In the genomic region with DNA sequence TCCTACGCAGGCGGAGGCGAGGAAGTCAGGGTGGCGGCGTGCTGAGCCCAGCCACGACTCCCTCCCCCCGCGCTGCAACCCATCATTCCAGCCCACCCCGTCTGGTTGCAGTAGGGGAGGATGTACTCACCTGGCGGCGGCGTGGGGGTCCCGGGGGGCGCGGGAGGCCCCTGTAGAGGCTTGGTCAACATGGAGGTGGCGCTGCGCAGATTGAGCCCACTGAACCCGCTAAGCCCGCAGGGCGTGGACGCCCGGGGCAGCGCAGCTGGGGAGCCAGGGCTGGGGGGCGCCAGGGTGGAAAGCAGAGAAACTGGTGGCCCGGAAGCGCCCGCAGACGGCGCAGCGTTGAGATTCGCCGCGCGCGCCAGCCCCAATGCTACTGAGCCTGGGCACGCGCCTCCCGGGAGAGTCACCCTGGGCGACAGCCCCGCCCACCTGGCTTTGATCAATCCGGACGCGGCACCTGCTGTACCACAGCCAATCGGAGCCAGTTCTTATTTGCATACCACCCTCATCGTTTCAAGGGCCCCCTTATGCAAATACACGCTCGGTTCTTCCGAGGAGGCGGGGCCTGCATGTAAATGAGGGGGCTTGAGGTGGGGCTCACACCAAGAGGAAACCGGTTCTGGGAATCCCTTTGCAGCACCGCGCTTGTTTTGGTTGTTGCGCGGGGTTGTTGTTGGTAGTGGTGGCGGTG, we compare ENCODE assay signal across 8 cellular contexts. TPM values are rescaled to one million over a fixed set of nuclear protein-coding genes. Genes with fewer than 3 reads are reported as not detected.
DNase-seq lines count a peak whose midpoint lies in the region; ATAC-seq and TF ChIP-seq lines count a peak whose summit lies in the region.

A gene (minus strand): TSS at position 381 of the 697 bp plus-strand sequence. CDS start 190 bp downstream, at position 191.

- H3K36me3 ChIP-seq in BLaER1 treated with 17β-estradiol and CSF1 and Interleukin-3, amounts not matched to agents 10 nM and 100 nM, result peaks cover 18 to 47% (median 35%) of the 10 kb centered on the region in 11 experiments
- H3K36me3 ChIP-seq in colonic mucosa, result no peaks in the 10 kb centered on the region
- H3K36me3 ChIP-seq in left lung, result peaks cover 0 to 30% of the 10 kb centered on the region in 2 donors

- H3K27ac ChIP-seq in BLaER1 treated with 17β-estradiol and CSF1 and Interleukin-3, amounts not matched to agents 10 nM and 100 nM, result peak within 1 kb of the TSS; percentile 70 to 89 (median 83)
- H3K27ac ChIP-seq in colonic mucosa, result peak within 1 kb of the TSS; percentile 76
- H3K27ac ChIP-seq in left lung, result peak within 1 kb of the TSS; percentile 60 to 88

- H3K9me3 ChIP-seq in BLaER1 treated with 17β-estradiol and CSF1 and Interleukin-3, amounts not matched to agents 10 nM and 100 nM (replicated peaks in 1 of 11), result peaks cover 0 to 7% (median 0%) of the 10 kb centered on the region in 11 experiments; a peak in 3 of 22 replicates
- H3K9me3 ChIP-seq in colonic mucosa, result no peaks in the 10 kb centered on the region
- no peaks in the 10 kb centered on the region for H3K9me3 ChIP-seq in left lung

- H3K27me3 Mint-ChIP-seq in activated CD4-positive, alpha-beta T cell treated with anti-CD3 and anti-CD28 coated beads, Interleukin-2, amount 10 ng/mL, durations not matched to agents 24 days and 14 days, result no peaks in the 10 kb centered on the region

- peaks cover 64% of the 10 kb centered on the region for H3K36me3 Mint-ChIP-seq in activated CD4-positive, alpha-beta T cell treated with anti-CD3 and anti-CD28 coated beads, Interleukin-2, amount 10 ng/mL, durations not matched to agents 24 days and 14 days (ENCODE audit: low read depth)

- TF ChIP-seq CTCF in colonic mucosa (IDR thresholded peaks at IDR 0.05) (no peak), left lung (IDR thresholded peaks at IDR 0.05) (no peak)

- peaks cover 24 to 56% (median 34%) of the 10 kb centered on the region in 10 experiments for H3K4me1 ChIP-seq in BLaER1 treated with 17β-estradiol and CSF1 and Interleukin-3, amounts not matched to agents 10 nM and 100 nM
- no peaks in the 10 kb centered on the region for H3K4me1 ChIP-seq in colonic mucosa
- peaks cover 3 to 22% of the 10 kb centered on the region in 2 donors for H3K4me1 ChIP-seq in left lung

- H3K4me2 ChIP-seq in BLaER1 treated with 17β-estradiol and CSF1 and Interleukin-3, amounts not matched to agents 10 nM and 100 nM, result peak within 1 kb of the TSS; percentile 66 to 90 (median 81)

- peaks cover 28 to 62% (median 49%) of the 10 kb centered on the region in 11 experiments; a peak in 21 of 22 replicates for H3K27me3 ChIP-seq in BLaER1 treated with 17β-estradiol and CSF1 and Interleukin-3, amounts not matched to agents 10 nM and 100 nM
- H3K27me3 ChIP-seq in colonic mucosa (no peaks in the 10 kb centered on the region), left lung (no peaks in the 10 kb centered on the region)

- intact Hi-C loops in activated CD4-positive, alpha-beta T cell treated with anti-CD3 and anti-CD28 coated beads, Interleukin-2, amount 10 ng/mL, durations not matched to agents 24 days and 14 days (cut with micrococcal nuclease), result loop anchor here (1.0 to 5.0 kb wide), 6 partner anchors 19 to 1701 kb away; a partner anchor contains a TSS
- intact Hi-C loops in colonic mucosa (cut with DNase I), result no loop called here
- intact Hi-C loops in left lung (cut with DNase I), result no loop called here

- no peaks in the 10 kb centered on the region for H3K9me3 Mint-ChIP-seq in activated CD4-positive, alpha-beta T cell treated with anti-CD3 and anti-CD28 coated beads, Interleukin-2, amount 10 ng/mL, durations not matched to agents 24 days and 14 days

- peak within 1 kb of the TSS; percentile 96 for H3K4me3 Mint-ChIP-seq in activated CD4-positive, alpha-beta T cell treated with anti-CD3 and anti-CD28 coated beads, Interleukin-2, amount 10 ng/mL, durations not matched to agents 24 days and 14 days

- peak within 1 kb of the TSS; percentile 95 for H3K27ac Mint-ChIP-seq in activated CD4-positive, alpha-beta T cell treated with anti-CD3 and anti-CD28 coated beads, Interleukin-2, amount 10 ng/mL, durations not matched to agents 24 days and 14 days

- ATAC-seq in GM19351 (IDR thresholded peaks at IDR 0.05; ENCODE audit: unreplicated experiment) (peak; percentile 70), HG03521 (IDR thresholded peaks at IDR 0.05; ENCODE audit: unreplicated experiment) (peak; percentile 72), left lung (peak; percentile 89)

- DNase-seq in NCI-H69 (lab: John Stamatoyannopoulos, UW) (peak; percentile 97), colonic mucosa (peak; percentile 91), left lung (peak; percentile 92 to 93)
- DNase-seq in activated CD4-positive, alpha-beta T cell treated with anti-CD3 and anti-CD28 coated beads, Interleukin-2, amount 10 ng/mL, durations not matched to agents 24 days and 14 days, result peak; percentile 97
- DNase-seq in stimulated activated CD4-positive, alpha-beta T cell treated with anti-CD3 and anti-CD28 coated beads, Interleukin-2, amount 100 ng/mL, for 48 hours, result peak; percentile 76 to 79

- peaks cover 30% of the 10 kb centered on the region for H3K4me1 Mint-ChIP-seq in activated CD4-positive, alpha-beta T cell treated with anti-CD3 and anti-CD28 coated beads, Interleukin-2, amount 10 ng/mL, durations not matched to agents 24 days and 14 days

- peak within 1 kb of the TSS; percentile 83 to 91 (median 86) for H3K9ac ChIP-seq in BLaER1 treated with 17β-estradiol and CSF1 and Interleukin-3, amounts not matched to agents 10 nM and 100 nM
- peak within 1 kb of the TSS; percentile 78 to 81 for H3K9ac ChIP-seq in colonic mucosa (ENCODE audit: low read depth in 2 of 2, low read length in 2 of 2)

- peak within 1 kb of the TSS; percentile 70 to 85 (median 76) for H3K4me3 ChIP-seq in BLaER1 treated with 17β-estradiol and CSF1 and Interleukin-3, amounts not matched to agents 10 nM and 100 nM
- H3K4me3 ChIP-seq in colonic mucosa (peak within 1 kb of the TSS; percentile 57), left lung (peak within 1 kb of the TSS; percentile 40 to 53)

- H4K20me1 ChIP-seq in BLaER1 treated with 17β-estradiol and CSF1 and Interleukin-3, amounts not matched to agents 10 nM and 100 nM, result peaks cover 32 to 64% (median 46%) of the 10 kb centered on the region in 11 experiments; a peak in 21 of 22 replicates

RNA-seq across cellular contexts. Expression of the gene that starts here (rescaled TPM):
- total RNA-seq in activated CD4-positive, alpha-beta T cell treated with anti-CD3 and anti-CD28 coated beads, Interleukin-2, amount 10 ng/mL, durations not matched to agents 24 days and 14 days, result 391 and 394 TPM in 2 replicates
- 10 to 100 TPM; 14.3 to 18.8 TPM for total RNA-seq in colonic mucosa
- total RNA-seq in left lung, result 10 to 100 TPM; 14.2 to 17.7 TPM

Comparison
In these comparisons a context has a peak if more than half of its experiments do, and no peak if none do; other contexts are left out.
1. Peak in every context shown above with its lines: DNase-seq, ATAC-seq, H3K4me3 ChIP-seq and H3K27ac ChIP-seq.
2. RNA of the gene that starts here (total RNA-seq): 391 to 394 TPM in activated CD4-positive, alpha-beta T cell treated with anti-CD3 and anti-CD28 coated beads, Interleukin-2, amount 10 ng/mL, durations not matched to agents 24 days and 14 days; 14.3 to 18.8 TPM in colonic mucosa and 14.2 to 17.7 TPM in left lung; every median in the first group is over 10 times any median in the second.